Comparison of ENCODE assay signal across 14 cellular contexts in the genomic region with DNA sequence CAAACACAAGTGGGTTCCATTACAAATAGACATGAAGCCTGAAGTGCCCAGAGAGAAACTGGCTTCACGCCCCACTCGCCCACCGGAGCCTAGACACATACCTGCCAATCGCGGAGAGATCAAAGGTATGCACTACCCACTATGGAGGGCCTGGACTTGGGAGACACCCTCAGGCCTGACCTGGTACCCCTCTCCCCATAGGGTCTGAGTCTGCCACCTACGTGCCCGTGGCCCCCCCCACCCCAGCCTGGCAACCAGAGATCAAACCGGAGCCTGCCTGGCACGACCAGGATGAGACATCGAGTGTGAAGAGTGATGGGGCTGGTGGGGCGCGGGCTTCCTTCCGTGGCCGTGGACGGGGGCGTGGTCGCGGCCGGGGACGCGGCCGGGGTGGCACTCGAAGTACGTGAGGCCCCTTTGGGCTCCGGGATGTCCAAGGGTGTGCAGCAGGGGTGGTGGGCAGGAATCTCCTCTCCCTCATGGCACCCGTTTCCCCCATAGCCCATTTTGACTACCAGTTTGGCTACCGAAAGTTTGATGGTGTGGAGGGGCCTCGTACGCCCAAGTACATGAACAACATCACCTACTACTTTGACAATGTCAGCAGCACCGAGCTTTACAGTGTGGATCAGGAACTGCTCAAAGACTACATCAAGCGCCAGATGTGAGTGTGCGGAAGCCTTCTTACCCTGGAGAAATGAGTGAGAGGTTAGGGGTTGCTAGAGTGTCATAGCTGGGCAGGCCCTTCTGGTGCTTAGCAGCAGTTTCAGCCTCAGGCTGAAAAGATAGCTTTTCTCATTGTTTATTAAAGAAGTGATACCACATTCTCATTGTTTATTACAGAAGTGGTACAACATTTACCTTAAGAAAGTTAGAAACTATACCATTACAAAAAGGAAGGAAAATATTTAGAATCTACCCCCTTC. TPM values are rescaled to one million over a fixed set of nuclear protein-coding genes. Genes with fewer than 3 reads are reported as not detected.
DNase-seq lines count a peak whose midpoint lies in the region; ATAC-seq and TF ChIP-seq lines count a peak whose summit lies in the region.
"Had no signal": no experiment of that assay in that cellular context is flagged by ENCODE, and none has a peak within 500 bp of the region (broad histone marks: within the 10 kb centered on the region; RNA-seq: fewer than 3 reads in every experiment).

No MANE protein-coding gene starts in this region.

- DNase-seq in AG04450 (ENCODE audit: low read depth, low spot score) (peak; percentile 20), IMR-90 (peak; percentile 77), fibroblast of lung (ENCODE audit: low read depth in 2 of 2) (peak; percentile 41 to 42), transverse colon (no peak)
- no peak for DNase-seq in naive thymus-derived CD4-positive, alpha-beta T cell
- DNase-seq: activated CD4-positive, alpha-beta memory T cell treated with anti-CD3 and anti-CD28 coated beads, Interleukin-2, amount 10 ng/mL, durations not matched to agents 7 days and 5 days; activated naive CD4-positive, alpha-beta T cell treated with anti-CD3 and anti-CD28 coated beads for 36 hours; NCI-H2107; stimulated activated naive CD4-positive, alpha-beta T cell treated with Interleukin-2 at 50 U/mL for 16 hours had no signal

- H3K23ac ChIP-seq in IMR-90 (ENCODE audit: low read depth, low read length): no peak overlapping the region

- peaks cover 36% of the 10 kb centered on the region for H3K9me1 ChIP-seq in IMR-90 (ENCODE audit: insufficient read depth, low read length)

- H3K9ac ChIP-seq in IMR-90 (ENCODE audit: low read depth, low read length): no peak overlapping the region
- no peak overlapping the region for H3K9ac ChIP-seq in fibroblast of lung (ENCODE audit: insufficient read depth, low read length)

- peak overlapping the region; percentile 39 for H3K27ac ChIP-seq in AG04450 (ENCODE audit: low read depth, low read length)
- H3K27ac ChIP-seq in IMR-90 (ENCODE audit: insufficient read depth, low read length): peak overlapping the region; percentile 65
- H3K27ac ChIP-seq in fibroblast of lung (ENCODE audit: insufficient read depth, low read length): no peak overlapping the region
- H3K27ac ChIP-seq in naive thymus-derived CD4-positive, alpha-beta T cell (ENCODE audit: low read depth, low read length): no peak overlapping the region
- H3K27ac ChIP-seq in transverse colon: no peak overlapping the region

- dilution Hi-C loops in IMR-90 (cut with HindIII; ENCODE audit: low sequenced_read_pairs, unreplicated experiment): no loop called here

- no peak for TF ChIP-seq POLR2A in IMR-90 (IDR thresholded peaks at IDR 0.05; ENCODE audit: low read depth, low read length)
- no peak for TF ChIP-seq POLR2A in transverse colon (IDR thresholded peaks at IDR 0.05)

- H2BK120ac ChIP-seq in IMR-90 (ENCODE audit: low read depth, low read length): 0 out of 2 replicates have a peak overlapping the region, but pooled peaks have one; percentile 41

- H3K4ac ChIP-seq in IMR-90 (ENCODE audit: low read depth, low read length): peak overlapping the region; percentile 24; the same call in 1 of the 2 replicates

- H3K9me3 ChIP-seq in AG04450 (ENCODE audit: control insufficient read depth, insufficient read depth, low read length): no peaks in the 10 kb centered on the region
- no peaks in the 10 kb centered on the region for H3K9me3 ChIP-seq in IMR-90 (ENCODE audit: control insufficient read depth, insufficient read depth, low read length)
- no peaks in the 10 kb centered on the region for H3K9me3 ChIP-seq in fibroblast of lung (ENCODE audit: control insufficient read depth, insufficient read depth, low read depth, low read length)
- no peaks in the 10 kb centered on the region for H3K9me3 ChIP-seq in naive thymus-derived CD4-positive, alpha-beta T cell (ENCODE audit: control insufficient read depth in 2 of 3, low read length in 3 of 3)
- no peaks in the 10 kb centered on the region for H3K9me3 ChIP-seq in transverse colon
- H3K9me3 ChIP-seq: gastroesophageal sphincter had no signal

- no peak overlapping the region; the same call in 1 of the 2 replicates for H2AK5ac ChIP-seq in IMR-90 (ENCODE audit: low read depth, low read length)

- H2BK5ac ChIP-seq in IMR-90 (ENCODE audit: low read depth, low read length, poor library complexity, severe bottlenecking): peak overlapping the region; percentile 39

- TF ChIP-seq EP300 in transverse colon (IDR thresholded peaks at IDR 0.05; ENCODE audit: low read depth): no peak

- no peak overlapping the region for H4K91ac ChIP-seq in IMR-90 (ENCODE audit: insufficient read depth, low read depth, low read length)

- no peak overlapping the region for H2BK15ac ChIP-seq in IMR-90 (ENCODE audit: low read depth, low read length)

- POLR2A ChIA-PET in AG04450 (lab: Yijun Ruan, JAX) (interaction anchor here (0.9 to 1.5 kb wide), 4 partner anchors 12 to 147 kb away, joined by 4 to 5 read pairs (median 4); no protein-coding TSS in a partner anchor), IMR-90 (lab: Charles Lee; ENCODE audit: unreplicated experiment) (no interaction called here)
- POLR2A ChIA-PET in naive thymus-derived CD4-positive, alpha-beta T cell (lab: Charles Lee): no interaction called here

- H4K5ac ChIP-seq in IMR-90 (ENCODE audit: low read depth, low read length): no peak overlapping the region

- no peaks in the 10 kb centered on the region for H3K27me3 ChIP-seq in AG04450 (ENCODE audit: control insufficient read depth, insufficient read depth, low read length)
- H3K27me3 ChIP-seq in IMR-90 (ENCODE audit: control insufficient read depth, insufficient read depth, low read length): no peaks in the 10 kb centered on the region
- no peaks in the 10 kb centered on the region for H3K27me3 ChIP-seq in fibroblast of lung (ENCODE audit: control insufficient read depth, insufficient read depth, low read length)
- H3K27me3 ChIP-seq in naive thymus-derived CD4-positive, alpha-beta T cell (ENCODE audit: control insufficient read depth in 2 of 2, insufficient read depth in 2 of 2, low read length in 2 of 2): no peaks in the 10 kb centered on the region
- no peaks in the 10 kb centered on the region for H3K27me3 ChIP-seq in transverse colon
- H3K27me3 ChIP-seq: gastroesophageal sphincter had no signal

- 0 out of 2 replicates have a peak overlapping the region, but pooled peaks have one; percentile 57 for H2BK20ac ChIP-seq in IMR-90 (ENCODE audit: low read depth, low read length)

- no peak for TF ChIP-seq RAD21 in IMR-90 (IDR thresholded peaks at IDR 0.05; ENCODE audit: low read length)

- peaks cover 22% of the 10 kb centered on the region for H3K4me1 ChIP-seq in IMR-90 (ENCODE audit: control insufficient read depth, insufficient read depth, low read length)
- peaks cover 6% of the 10 kb centered on the region for H3K4me1 ChIP-seq in fibroblast of lung (ENCODE audit: control insufficient read depth, extremely low read depth, insufficient read depth, low read length)
- H3K4me1 ChIP-seq in naive thymus-derived CD4-positive, alpha-beta T cell (ENCODE audit: control insufficient read depth in 2 of 2, insufficient read depth in 2 of 2, low read length in 2 of 2): no peaks in the 10 kb centered on the region
- no peaks in the 10 kb centered on the region for H3K4me1 ChIP-seq in transverse colon

- peaks cover 6 to 37% (median 16%) of the 10 kb centered on the region in 5 donors for H3K36me3 Mint-ChIP-seq in naive thymus-derived CD4-positive, alpha-beta T cell

- no CpG with 5 or more reads among the region's 32 CpGs for WGBS in IMR-90 (ENCODE audit: extremely low coverage in 2 of 2, insufficient read length in 1 of 2), 2 experiments
- WGBS in transverse colon (ENCODE audit: low coverage in 1 of 2), 2 donors: 94% methylated on average over 32 of the region's 32 CpGs; no CpG with 5 or more reads in 1 of the 2 donors

- peaks cover 30% of the 10 kb centered on the region for H3K36me3 ChIP-seq in IMR-90 (ENCODE audit: control insufficient read depth, insufficient read depth, low read length)
- peaks cover 9% of the 10 kb centered on the region for H3K36me3 ChIP-seq in fibroblast of lung (ENCODE audit: control insufficient read depth, insufficient read depth, low read length)
- H3K36me3 ChIP-seq in naive thymus-derived CD4-positive, alpha-beta T cell (ENCODE audit: control insufficient read depth in 2 of 3, insufficient read depth in 3 of 3, low read length in 3 of 3): peaks cover 6 to 77% (median 13%) of the 10 kb centered on the region in 3 experiments
- H3K36me3 ChIP-seq in transverse colon: peaks cover 0 to 52% (median 24%) of the 10 kb centered on the region in 4 donors

- peak; percentile 83 for ATAC-seq in IMR-90 (ENCODE audit: low read depth)
- no peak for ATAC-seq in naive thymus-derived CD4-positive, alpha-beta T cell
- no peak for ATAC-seq in GM18498 (IDR thresholded peaks at IDR 0.05; ENCODE audit: unreplicated experiment)
- ATAC-seq in HG02678 (IDR thresholded peaks at IDR 0.05; ENCODE audit: unreplicated experiment): no peak
- no peak for ATAC-seq in GM18907 (IDR thresholded peaks at IDR 0.05; ENCODE audit: unreplicated experiment)
- ATAC-seq: gastroesophageal sphincter had no signal

- peak overlapping the region; percentile 56 for H2AK9ac ChIP-seq in IMR-90 (replicated peaks; ENCODE audit: low read depth, low read length, poor library complexity)

- H3K18ac ChIP-seq in IMR-90 (ENCODE audit: low read depth, low read length): peak overlapping the region; percentile 21; the same call in 1 of the 2 replicates

- CTCF ChIA-PET in AG04450 (lab: Charles Lee): interaction anchor here (1.1 kb wide), 1 partner anchor 144 kb away, joined by 4 read pairs; no protein-coding TSS in a partner anchor
- CTCF ChIA-PET in IMR-90 (lab: Yijun Ruan, JAX): interaction anchor here (0.5 to 1.1 kb wide), 3 partner anchors 9 to 132 kb away, joined by 3 to 5 read pairs (median 4); no protein-coding TSS in a partner anchor
- CTCF ChIA-PET in naive thymus-derived CD4-positive, alpha-beta T cell (lab: Charles Lee): no interaction called here

- intact Hi-C loops in IMR-90 (cut with micrococcal nuclease) (loop anchor here (2.0 kb wide), 2 partner anchors 37 to 63 kb away; no protein-coding TSS in a partner anchor), transverse colon (cut with DNase I; ENCODE audit: low total_unique reads) (no loop called here)
- intact Hi-C loops in naive thymus-derived CD4-positive, alpha-beta T cell (cut with micrococcal nuclease): no loop called here

- H3K4me3 ChIP-seq in AG04450 (ENCODE audit: low read depth, low read length) (no peak overlapping the region), IMR-90 (ENCODE audit: insufficient read depth, low read depth, low read length) (no peak overlapping the region), fibroblast of lung (replicated peaks in 1 of 4; ENCODE audit: control extremely low read depth in 1 of 4, insufficient read depth in 1 of 4, low read depth in 3 of 4, low read length in 4 of 4) (no peak overlapping the region), transverse colon (no peak overlapping the region)
- H3K4me3 ChIP-seq in naive thymus-derived CD4-positive, alpha-beta T cell (ENCODE audit: low read length): no peak overlapping the region
- H3K4me3 ChIP-seq: gastroesophageal sphincter had no signal

- no peaks in the 10 kb centered on the region for H3K27me3 Mint-ChIP-seq in naive thymus-derived CD4-positive, alpha-beta T cell
- H3K27me3 Mint-ChIP-seq: activated CD4-positive, alpha-beta memory T cell treated with anti-CD3 and anti-CD28 coated beads, Interleukin-2, amount 10 ng/mL, durations not matched to agents 7 days and 5 days had no signal

- H3K4me1 Mint-ChIP-seq in naive thymus-derived CD4-positive, alpha-beta T cell: peaks cover 0 to 11% (median 5%) of the 10 kb centered on the region in 7 donors

- H3K14ac ChIP-seq in IMR-90 (replicated peaks; ENCODE audit: low read depth, low read length): 0 out of 2 replicates have a peak overlapping the region, but pooled peaks have one; percentile 7

- H3K56ac ChIP-seq in IMR-90 (ENCODE audit: extremely low read depth, insufficient read depth, low read length): no peak overlapping the region

- TF ChIP-seq CTCF in AG04450 (IDR thresholded peaks at IDR 0.05; ENCODE audit: low read depth, low read length) (no peak), IMR-90 (conservative IDR thresholded peaks at IDR 0.05; ENCODE audit: low read depth, low read length) (no peak), fibroblast of lung (conservative IDR thresholded peaks at IDR 0.05 in 1 of 2, IDR thresholded peaks at IDR 0.05 in 1 of 2; ENCODE audit: low read depth in 1 of 2, low read length in 2 of 2) (no peak), transverse colon (IDR thresholded peaks at IDR 0.05) (no peak)

- BruUV-seq in IMR-90 (replicated peaks; lab: Mats Ljungman, UMichigan): no TSS peak

- H3K79me2 ChIP-seq in fibroblast of lung (ENCODE audit: control insufficient read depth, insufficient read depth, low read length): peaks cover 24% of the 10 kb centered on the region

- H4K8ac ChIP-seq in IMR-90 (ENCODE audit: low read depth in 2 of 2, low read length in 2 of 2): peak overlapping the region in 1 of 2 experiments; percentile 63; a peak in 2 of 4 replicates

- no peak overlapping the region for H3K4me3 Mint-ChIP-seq in naive thymus-derived CD4-positive, alpha-beta T cell
- H3K4me3 Mint-ChIP-seq: activated CD4-positive, alpha-beta memory T cell treated with anti-CD3 and anti-CD28 coated beads, Interleukin-2, amount 10 ng/mL, durations not matched to agents 7 days and 5 days; activated naive CD4-positive, alpha-beta T cell treated with anti-CD3 and anti-CD28 coated beads for 36 hours; T-helper 1 cell treated with Interleukin-12 subunit alpha and Interleukin-12 subunit beta and Interleukin-4 antibody, amounts not matched to agents 30 μg/mL and 1 μg/mL, for 36 hours had no signal

- in situ Hi-C loops in IMR-90 (cut with MboI; ENCODE audit: low sequenced_read_pairs): no loop called here
- in situ Hi-C loops in transverse colon (cut with MboI; ENCODE audit: low pct_ligation_motif_present in 1 of 4, low pct_unique_long_range_greater_than_20kb in 1 of 4, low sequenced_read_pairs in 3 of 4): no loop called here

- H2AFZ ChIP-seq in IMR-90 (replicated peaks; ENCODE audit: low read length, poor library complexity): no peak overlapping the region
- no peak overlapping the region for H2AFZ ChIP-seq in fibroblast of lung (ENCODE audit: low read length)

- peak overlapping the region; percentile 34; the same call in 1 of the 2 replicates for H3K4me2 ChIP-seq in IMR-90 (ENCODE audit: low read depth, low read length)
- H3K4me2 ChIP-seq in fibroblast of lung (ENCODE audit: extremely low read depth, insufficient read depth, low read length): no peak overlapping the region

- H4K20me1 ChIP-seq in IMR-90 (ENCODE audit: insufficient read depth, low read length) (peaks cover 64% of the 10 kb centered on the region), fibroblast of lung (ENCODE audit: control insufficient read depth, extremely low read depth, insufficient read depth, low read length) (no peaks in the 10 kb centered on the region)

- peaks cover 33 to 70% of the 10 kb centered on the region in 2 experiments for H3K79me1 ChIP-seq in IMR-90 (ENCODE audit: low read depth in 1 of 2, low read length in 2 of 2)

- H3K27ac Mint-ChIP-seq in naive thymus-derived CD4-positive, alpha-beta T cell: peak overlapping the region in 7 of 9 donors; percentile 7 to 66 (median 53)
- H3K27ac Mint-ChIP-seq: activated CD4-positive, alpha-beta memory T cell treated with anti-CD3 and anti-CD28 coated beads, Interleukin-2, amount 10 ng/mL, durations not matched to agents 7 days and 5 days; activated naive CD4-positive, alpha-beta T cell treated with anti-CD3 and anti-CD28 coated beads for 36 hours; T-helper 1 cell treated with Interleukin-12 subunit alpha and Interleukin-12 subunit beta and Interleukin-4 antibody, amounts not matched to agents 30 μg/mL and 1 μg/mL, for 36 hours had no signal

- H3K9me3 Mint-ChIP-seq in naive thymus-derived CD4-positive, alpha-beta T cell: no peaks in the 10 kb centered on the region
- H3K9me3 Mint-ChIP-seq: activated CD4-positive, alpha-beta memory T cell treated with anti-CD3 and anti-CD28 coated beads, Interleukin-2, amount 10 ng/mL, durations not matched to agents 7 days and 5 days; activated naive CD4-positive, alpha-beta T cell treated with anti-CD3 and anti-CD28 coated beads for 36 hours; T-helper 1 cell treated with Interleukin-12 subunit alpha and Interleukin-12 subunit beta and Interleukin-4 antibody, amounts not matched to agents 30 μg/mL and 1 μg/mL, for 36 hours had no signal

RNA-seq across cellular contexts. Expression of a gene that starts 38.7 kb away (rescaled TPM):
- polyA plus RNA-seq in AG04450 (2011; rRNA removed) (54.9 and 64.9 TPM in 2 replicates), IMR-90 (2012; rRNA removed) (70.3 and 77.4 TPM in 2 replicates), fibroblast of lung (81.3 and 115 TPM in 2 replicates)
- 93.4 and 94.0 TPM in 2 replicates for polyA minus RNA-seq in AG04450 (2011; rRNA and poly(A)+ RNA removed)
- total RNA-seq in IMR-90 (2012; rRNA removed) (41.9 and 47.3 TPM in 2 replicates), fibroblast of lung (32.4 and 51.0 TPM in 2 replicates), transverse colon (100 to 1,000 TPM in 2 of 4 donors, 10 to 100 TPM in 2; 63.6 to 171 (median 105) TPM)
- 55.0 and 59.6 TPM in 2 replicates for polyA plus RNA-seq in IMR-90 (2012; cell fraction: cytosol; rRNA removed)
- 78.4 and 111 TPM in 2 replicates for polyA plus RNA-seq in IMR-90 (2012; cell fraction: nucleus; rRNA removed; ENCODE audit: low replicate concordance)
- 76.2 and 79.9 TPM in 2 replicates for polyA plus RNA-seq in fibroblast of lung (2012)
- 154 and 232 TPM in 2 replicates for polyA minus RNA-seq in fibroblast of lung (ENCODE audit: low replicate concordance)
- 100 to 1,000 TPM; 127 to 217 (median 176) TPM for total RNA-seq in naive thymus-derived CD4-positive, alpha-beta T cell
- polyA plus RNA-seq in naive thymus-derived CD4-positive, alpha-beta T cell: 10 to 100 TPM; 12.2 to 28.0 TPM

RNA-seq across cellular contexts. Expression of a gene that starts 56.5 kb away (rescaled TPM):
- polyA plus RNA-seq in AG04450 (2011; rRNA removed): 21.1 and 22.7 TPM in 2 replicates
- polyA minus RNA-seq in AG04450 (2011; rRNA and poly(A)+ RNA removed): 23.6 and 24.9 TPM in 2 replicates
- 4.2 and 4.3 TPM in 2 replicates for total RNA-seq in IMR-90 (2012; rRNA removed)
- 8.1 and 8.9 TPM in 2 replicates for polyA plus RNA-seq in IMR-90 (2012; rRNA removed)
- 3.1 and 6.5 TPM in 2 replicates for polyA plus RNA-seq in IMR-90 (2012; cell fraction: cytosol; rRNA removed)
- 7.3 and 16.5 TPM in 2 replicates for polyA plus RNA-seq in IMR-90 (2012; cell fraction: nucleus; rRNA removed; ENCODE audit: low replicate concordance)
- total RNA-seq in fibroblast of lung: 11.3 and 20.6 TPM in 2 replicates
- polyA plus RNA-seq in fibroblast of lung: 5.9 and 11.9 TPM in 2 replicates
- polyA plus RNA-seq in fibroblast of lung (2012): 5.3 and 9.5 TPM in 2 replicates
- 8.9 and 23.4 TPM in 2 replicates for polyA minus RNA-seq in fibroblast of lung (ENCODE audit: low replicate concordance)
- 1 to 10 TPM in 1 of 5 experiments, under 1 TPM in 1, not detected in 3; 0.49 to 1.9 TPM for total RNA-seq in naive thymus-derived CD4-positive, alpha-beta T cell
- polyA plus RNA-seq in naive thymus-derived CD4-positive, alpha-beta T cell: under 1 TPM; 0.30 to 0.32 TPM
- total RNA-seq in transverse colon: 10 to 100 TPM; 10.3 to 54.8 (median 27.4) TPM
- total RNA-seq: activated CD4-positive, alpha-beta memory T cell treated with anti-CD3 and anti-CD28 coated beads, Interleukin-2, amount 10 ng/mL, durations not matched to agents 7 days and 5 days; activated naive CD4-positive, alpha-beta T cell treated with anti-CD3 and anti-CD28 coated beads for 36 hours had no signal

Comparison
In these comparisons a context has a peak if more than half of its experiments do, and no peak if none do; other contexts are left out.
1. DNase-seq: peak in AG04450 (single experiment), IMR-90 (single experiment) and fibroblast of lung (2 of 2); none in naive thymus-derived CD4-positive, alpha-beta T cell (0 of 9) and transverse colon (single experiment).
2. H3K27ac ChIP-seq: peak in AG04450 (single experiment) and IMR-90 (single experiment); none in fibroblast of lung (single experiment), naive thymus-derived CD4-positive, alpha-beta T cell (single experiment) and transverse colon (0 of 4).